17 cellular contexts compared by ENCODE assay signal in the genomic region with DNA sequence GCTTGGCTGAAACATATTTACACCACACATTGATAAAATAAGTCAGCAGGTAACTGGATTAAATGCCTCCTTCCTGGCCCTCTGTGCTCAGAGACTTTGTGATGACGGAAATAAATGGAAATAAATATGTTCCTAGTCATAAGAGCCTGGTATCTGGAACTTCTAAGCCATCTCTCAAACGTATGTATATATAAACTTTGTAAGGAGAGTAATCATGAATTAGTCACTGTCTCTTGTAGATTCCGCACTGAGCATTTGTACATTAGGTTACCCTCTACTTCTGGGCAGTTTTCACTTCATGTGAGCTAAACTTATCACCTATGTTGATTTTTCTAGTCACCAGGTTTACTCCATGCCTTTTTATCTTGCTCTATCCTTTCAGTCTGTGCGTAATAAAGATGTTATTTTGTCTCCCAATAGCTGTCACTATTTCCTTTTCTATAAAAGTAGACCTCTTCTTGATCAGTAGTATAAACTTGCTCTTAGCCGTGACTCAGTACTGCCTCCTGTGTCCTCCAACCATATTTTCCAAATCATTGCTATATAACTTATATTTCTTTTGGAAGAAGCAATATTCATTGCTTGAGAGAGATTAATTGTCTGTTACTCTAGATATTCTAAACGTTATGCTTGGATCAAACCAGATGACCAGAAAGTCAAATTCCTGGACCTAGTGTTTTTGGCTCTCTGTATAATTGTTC. TPM values are rescaled to one million over a fixed set of nuclear protein-coding genes. Genes with fewer than 3 reads are reported as not detected.
DNase-seq lines count a peak whose midpoint lies in the region; ATAC-seq and TF ChIP-seq lines count a peak whose summit lies in the region.
"Had no signal": no experiment of that assay in that cellular context is flagged by ENCODE, and none has a peak within 500 bp of the region (broad histone marks: within the 10 kb centered on the region; RNA-seq: fewer than 3 reads in every experiment).

No MANE protein-coding gene starts in this region.

- no peak for ATAC-seq in left cardiac atrium
- no peak for ATAC-seq in gastroesophageal sphincter
- no peak for ATAC-seq in GM21737 (IDR thresholded peaks at IDR 0.05; ENCODE audit: unreplicated experiment)
- ATAC-seq in activated CD8-positive, alpha-beta T cell treated with anti-CD3 and anti-CD28 coated beads for 36 hours = no peak
- no peak for ATAC-seq in stimulated activated naive CD8-positive, alpha-beta T cell treated with anti-CD3 and anti-CD28 coated beads, Interleukin-15, Interleukin-2, amounts not matched to agents 100 U/mL and 50 U/mL, for 24 hours
- ATAC-seq: left ventricle myocardium superior had no signal

- H3K36me3 ChIP-seq in left ventricle myocardium inferior (peaks cover 54% of the 10 kb centered on the region), gastroesophageal sphincter (peaks cover 0 to 77% of the 10 kb centered on the region in 2 donors)

- WGBS in gastroesophageal sphincter (ENCODE audit: low coverage in 1 of 2), 2 donors = 54 to 63% methylated on average over 6 of the region's 6 CpGs

- H3K9me3 ChIP-seq in left ventricle myocardium inferior (replicated peaks) (no peaks in the 10 kb centered on the region), gastroesophageal sphincter (no peaks in the 10 kb centered on the region)
- H3K9me3 ChIP-seq: Peyer's patch had no signal

- no peak for TF ChIP-seq POLR2A in gastroesophageal sphincter (IDR thresholded peaks at IDR 0.05)

- H3K27ac ChIP-seq in left ventricle myocardium inferior (replicated peaks) (no peak overlapping the region), gastroesophageal sphincter (peak overlapping the region in 2 of 4 donors; percentile 1 to 15)
- H3K27ac ChIP-seq: Peyer's patch had no signal

- CTCF ChIA-PET in activated CD8-positive, alpha-beta T cell treated with anti-CD3 and anti-CD28 coated beads for 36 hours (lab: Charles Lee) = interaction anchor here (0.8 to 1.4 kb wide), 2 partner anchors 8 to 12 kb away, joined by 3 read pairs; no protein-coding TSS in a partner anchor
- CTCF ChIA-PET in activated CD4-positive, alpha-beta T cell treated with anti-CD3 and anti-CD28 coated beads, Interleukin-2, amount 10 ng/mL, durations not matched to agents 7 days and 5 days (lab: Charles Lee) = interaction anchor here (1.2 kb wide), 1 partner anchor 19 kb away, joined by 3 read pairs; no protein-coding TSS in a partner anchor

- no peak overlapping the region for H3K4me3 Mint-ChIP-seq in activated CD8-positive, alpha-beta T cell treated with anti-CD3 and anti-CD28 coated beads for 36 hours
- no peak overlapping the region for H3K4me3 Mint-ChIP-seq in activated CD4-positive, alpha-beta T cell treated with anti-CD3 and anti-CD28 coated beads, Interleukin-2, amount 10 ng/mL, durations not matched to agents 7 days and 5 days
- H3K4me3 Mint-ChIP-seq: T-helper 1 cell treated with Interleukin-12 subunit alpha and Interleukin-12 subunit beta and Interleukin-4 antibody, amounts not matched to agents 30 μg/mL and 1 μg/mL, for 36 hours had no signal

- H3K4me1 Mint-ChIP-seq in activated CD8-positive, alpha-beta T cell treated with anti-CD3 and anti-CD28 coated beads for 36 hours (ENCODE audit: low read depth) = peaks cover 7% of the 10 kb centered on the region
- peaks cover 12% of the 10 kb centered on the region for H3K4me1 Mint-ChIP-seq in activated CD4-positive, alpha-beta T cell treated with anti-CD3 and anti-CD28 coated beads, Interleukin-2, amount 10 ng/mL, durations not matched to agents 7 days and 5 days

- POLR2A ChIA-PET in activated CD8-positive, alpha-beta T cell treated with anti-CD3 and anti-CD28 coated beads for 36 hours (lab: Charles Lee) = no interaction called here
- POLR2A ChIA-PET in activated CD4-positive, alpha-beta T cell treated with anti-CD3 and anti-CD28 coated beads, Interleukin-2, amount 10 ng/mL, durations not matched to agents 7 days and 5 days (lab: Charles Lee) = no interaction called here

- H3K36me3 Mint-ChIP-seq in activated CD8-positive, alpha-beta T cell treated with anti-CD3 and anti-CD28 coated beads for 36 hours (ENCODE audit: low read depth) = peaks cover 25% of the 10 kb centered on the region
- H3K36me3 Mint-ChIP-seq in activated CD4-positive, alpha-beta T cell treated with anti-CD3 and anti-CD28 coated beads, Interleukin-2, amount 10 ng/mL, durations not matched to agents 7 days and 5 days (ENCODE audit: low read depth) = peaks cover 16% of the 10 kb centered on the region

- no peak overlapping the region for H3K27ac Mint-ChIP-seq in activated CD8-positive, alpha-beta T cell treated with anti-CD3 and anti-CD28 coated beads for 36 hours
- no peak overlapping the region for H3K27ac Mint-ChIP-seq in activated CD4-positive, alpha-beta T cell treated with anti-CD3 and anti-CD28 coated beads, Interleukin-2, amount 10 ng/mL, durations not matched to agents 7 days and 5 days
- H3K27ac Mint-ChIP-seq: T-helper 1 cell treated with Interleukin-12 subunit alpha and Interleukin-12 subunit beta and Interleukin-4 antibody, amounts not matched to agents 30 μg/mL and 1 μg/mL, for 36 hours had no signal

- H3K4me3 ChIP-seq in left ventricle myocardium inferior (no peak overlapping the region), astrocyte of the cerebellum (ENCODE audit: low read depth, low read length) (no peak overlapping the region), gastroesophageal sphincter (no peak overlapping the region)
- H3K4me3 ChIP-seq: Peyer's patch had no signal

- TF ChIP-seq EP300 in gastroesophageal sphincter (IDR thresholded peaks at IDR 0.05) = no peak

- H3K4me1 ChIP-seq in left ventricle myocardium inferior = peaks cover 25% of the 10 kb centered on the region
- peaks cover 0 to 32% (median 6%) of the 10 kb centered on the region in 3 donors for H3K4me1 ChIP-seq in gastroesophageal sphincter
- H3K4me1 ChIP-seq: Peyer's patch had no signal

- no peaks in the 10 kb centered on the region for H3K27me3 ChIP-seq in left ventricle myocardium inferior (ENCODE audit: low read depth)
- H3K27me3 ChIP-seq in gastroesophageal sphincter = no peaks in the 10 kb centered on the region
- H3K27me3 ChIP-seq: Peyer's patch had no signal

- TF ChIP-seq CTCF in left ventricle myocardium inferior (IDR thresholded peaks at IDR 0.05; ENCODE audit: borderline replicate concordance) (peak; percentile 7), astrocyte of the cerebellum (IDR thresholded peaks at IDR 0.05; ENCODE audit: low read depth, low read length, missing control alignments) (peak; percentile 36), gastroesophageal sphincter (IDR thresholded peaks at IDR 0.05) (peak in 3 of 4 experiments; percentile 7 to 13 (median 12))
- TF ChIP-seq CTCF in activated CD8-positive, alpha-beta T cell treated with anti-CD3 and anti-CD28 coated beads for 36 hours (IDR thresholded peaks at IDR 0.05) = no peak

- DNase-seq in left ventricle myocardium inferior = no peak
- no peak for DNase-seq in left cardiac atrium
- DNase-seq in astrocyte of the cerebellum (ENCODE audit: low read depth) = no peak
- no peak for DNase-seq in activated CD8-positive, alpha-beta T cell treated with anti-CD3 and anti-CD28 coated beads for 36 hours
- DNase-seq in stimulated activated naive CD8-positive, alpha-beta T cell treated with anti-CD3 and anti-CD28 coated beads, Interleukin-15, Interleukin-2, amounts not matched to agents 100 U/mL and 50 U/mL, for 24 hours = no peak
- DNase-seq in activated CD4-positive, alpha-beta T cell treated with anti-CD3 and anti-CD28 coated beads, Interleukin-2, amount 10 ng/mL, durations not matched to agents 7 days and 5 days = no peak
- DNase-seq: activated CD4-positive, CD25-positive, alpha-beta regulatory T cell treated with anti-CD3 and anti-CD28 coated beads, Interleukin-2, amount 50 U/mL, for 72 hours; effector CD8-positive, alpha-beta T cell; left ventricle myocardium superior; NCI-H1092; NCI-H446; Peyer's patch; small intestine; substantia nigra had no signal

- no peaks in the 10 kb centered on the region for H3K27me3 Mint-ChIP-seq in activated CD8-positive, alpha-beta T cell treated with anti-CD3 and anti-CD28 coated beads for 36 hours
- no peaks in the 10 kb centered on the region for H3K27me3 Mint-ChIP-seq in activated CD4-positive, alpha-beta T cell treated with anti-CD3 and anti-CD28 coated beads, Interleukin-2, amount 10 ng/mL, durations not matched to agents 7 days and 5 days

- in situ Hi-C loops in astrocyte of the cerebellum (cut with HindIII; ENCODE audit: low sequenced_read_pairs) = no loop called here

- intact Hi-C loops in left ventricle myocardium inferior (cut with micrococcal nuclease) (no loop called here), left cardiac atrium (cut with DNase I) (no loop called here)
- intact Hi-C loops in activated CD8-positive, alpha-beta T cell treated with anti-CD3 and anti-CD28 coated beads for 36 hours (cut with micrococcal nuclease) = no loop called here

- no peaks in the 10 kb centered on the region for H3K9me3 Mint-ChIP-seq in activated CD8-positive, alpha-beta T cell treated with anti-CD3 and anti-CD28 coated beads for 36 hours
- no peaks in the 10 kb centered on the region for H3K9me3 Mint-ChIP-seq in activated CD4-positive, alpha-beta T cell treated with anti-CD3 and anti-CD28 coated beads, Interleukin-2, amount 10 ng/mL, durations not matched to agents 7 days and 5 days
- H3K9me3 Mint-ChIP-seq: T-helper 1 cell treated with Interleukin-12 subunit alpha and Interleukin-12 subunit beta and Interleukin-4 antibody, amounts not matched to agents 30 μg/mL and 1 μg/mL, for 36 hours had no signal

RNA-seq across cellular contexts. Expression of gene FEZ2, which starts 53.2 kb away (rescaled TPM):
- total RNA-seq in left ventricle myocardium inferior (49.6 TPM), left cardiac atrium (10 to 100 TPM; 46.5 to 68.3 TPM), gastroesophageal sphincter (10 to 100 TPM; 38.6 to 77.0 (median 46.2) TPM)
- total RNA-seq in activated CD8-positive, alpha-beta T cell treated with anti-CD3 and anti-CD28 coated beads for 36 hours = 10 to 100 TPM; 10.3 to 11.8 TPM
- total RNA-seq in activated CD4-positive, alpha-beta T cell treated with anti-CD3 and anti-CD28 coated beads, Interleukin-2, amount 10 ng/mL, durations not matched to agents 7 days and 5 days = 10 to 100 TPM; 14.5 to 15.7 TPM
